10 cellular contexts compared by ENCODE assay signal in genomic region chr7:44678468-44679179, GRCh38.
A peak's percentile ranks its signal among the peaks of the same experiment; 100 is the strongest.
DNase-seq lines count a peak whose midpoint lies in the region; ATAC-seq, FAIRE-seq and TF ChIP-seq lines count a peak whose summit lies in the region.
"Had no signal": no experiment of that assay in that cellular context is flagged by ENCODE, and none has a peak within 500 bp of the region (broad histone marks: within the 10 kb centered on the region; RNA-seq: fewer than 3 reads in every experiment).

No MANE protein-coding gene starts in this region.

- no peak for ATAC-seq in activated naive CD8-positive, alpha-beta T cell treated with anti-CD3 and anti-CD28 coated beads, Interleukin-2, amount 50 U/mL, for 24 hours
- ATAC-seq in left lung (peak; percentile 72), HG03025 (IDR thresholded peaks at IDR 0.05; ENCODE audit: low FRiP score, unreplicated experiment) (no peak)

- intact Hi-C loops in left lung (cut with DNase I), result no loop called here
- intact Hi-C loops in uterus (cut with DNase I; ENCODE audit: low total_unique reads), result no loop called here

- TF ChIP-seq POLR2A in uterus (IDR thresholded peaks at IDR 0.05), result no peak

- peak overlapping the region; percentile 72 for H3K27ac Mint-ChIP-seq in activated naive CD8-positive, alpha-beta T cell treated with anti-CD3 and anti-CD28 coated beads for 36 hours
- no peak overlapping the region for H3K27ac Mint-ChIP-seq in activated naive CD8-positive, alpha-beta T cell treated with anti-CD3 and anti-CD28 coated beads, Interleukin-2, amount 50 U/mL, for 24 hours

- in situ Hi-C loops in astrocyte of the spinal cord (cut with HindIII; ENCODE audit: low sequenced_read_pairs), result no loop called here

- H3K4me1 ChIP-seq in left lung (peaks cover 10 to 21% of the 10 kb centered on the region in 2 donors), uterus (no peaks in the 10 kb centered on the region)
- H3K4me1 ChIP-seq: SJSA1 had no signal

- H3K27ac ChIP-seq in left lung, result peak overlapping the region; percentile 24 to 26
- no peak overlapping the region for H3K27ac ChIP-seq in uterus
- H3K27ac ChIP-seq: SJSA1 had no signal

- H3K9me3 ChIP-seq in left lung (no peaks in the 10 kb centered on the region), uterus (no peaks in the 10 kb centered on the region)
- H3K9me3 ChIP-seq: SJSA1 had no signal

- H3K27me3 ChIP-seq in left lung (no peaks in the 10 kb centered on the region), uterus (no peaks in the 10 kb centered on the region)
- H3K27me3 ChIP-seq: SJSA1 had no signal

- H3K27me3 Mint-ChIP-seq in activated naive CD8-positive, alpha-beta T cell treated with anti-CD3 and anti-CD28 coated beads for 36 hours, result no peaks in the 10 kb centered on the region
- H3K27me3 Mint-ChIP-seq in activated naive CD8-positive, alpha-beta T cell treated with anti-CD3 and anti-CD28 coated beads, Interleukin-2, amount 50 U/mL, for 24 hours, result no peaks in the 10 kb centered on the region

- peaks cover 3 to 100% of the 10 kb centered on the region in 2 donors for H3K36me3 ChIP-seq in left lung
- H3K36me3 ChIP-seq in uterus, result no peaks in the 10 kb centered on the region

- TF ChIP-seq CTCF in astrocyte of the spinal cord (IDR thresholded peaks at IDR 0.05; ENCODE audit: low read depth, low read length) (no peak), left lung (IDR thresholded peaks at IDR 0.05) (no peak), uterus (IDR thresholded peaks at IDR 0.05) (no peak), D721Med (IDR thresholded peaks at IDR 0.05; ENCODE audit: insufficient read depth, missing control alignments) (no peak)

- no peaks in the 10 kb centered on the region for H3K9me3 Mint-ChIP-seq in activated naive CD8-positive, alpha-beta T cell treated with anti-CD3 and anti-CD28 coated beads for 36 hours
- H3K9me3 Mint-ChIP-seq in activated naive CD8-positive, alpha-beta T cell treated with anti-CD3 and anti-CD28 coated beads, Interleukin-2, amount 50 U/mL, for 24 hours, result no peaks in the 10 kb centered on the region

- peaks cover 2% of the 10 kb centered on the region for H3K4me1 Mint-ChIP-seq in activated naive CD8-positive, alpha-beta T cell treated with anti-CD3 and anti-CD28 coated beads for 36 hours
- H3K4me1 Mint-ChIP-seq in activated naive CD8-positive, alpha-beta T cell treated with anti-CD3 and anti-CD28 coated beads, Interleukin-2, amount 50 U/mL, for 24 hours, result no peaks in the 10 kb centered on the region

- no peak for FAIRE-seq in D721Med (lab: Jason Lieb, UNC)
- FAIRE-seq: endometrium had no signal

- no peak overlapping the region for H3K4me3 Mint-ChIP-seq in activated naive CD8-positive, alpha-beta T cell treated with anti-CD3 and anti-CD28 coated beads for 36 hours
- H3K4me3 Mint-ChIP-seq in activated naive CD8-positive, alpha-beta T cell treated with anti-CD3 and anti-CD28 coated beads, Interleukin-2, amount 50 U/mL, for 24 hours, result no peak overlapping the region

- DNase-seq in activated naive CD8-positive, alpha-beta T cell treated with anti-CD3 and anti-CD28 coated beads for 36 hours, result no peak
- DNase-seq in activated naive CD8-positive, alpha-beta T cell treated with anti-CD3 and anti-CD28 coated beads, Interleukin-2, amount 50 U/mL, for 24 hours, result no peak
- DNase-seq in astrocyte of the spinal cord (ENCODE audit: low read depth, low spot score) (peak; percentile 12), left lung (peak in 1 of 2 donors; percentile 48), uterus (peak; percentile 15), RPMI8226 (no peak), D721Med (ENCODE audit: insufficient read length, low spot score) (no peak)

- H3K4me3 ChIP-seq in astrocyte of the spinal cord (ENCODE audit: low read depth, low read length) (no peak overlapping the region), left lung (no peak overlapping the region), uterus (no peak overlapping the region)
- H3K4me3 ChIP-seq: SJSA1 had no signal

- peaks cover 5% of the 10 kb centered on the region for H3K36me3 Mint-ChIP-seq in activated naive CD8-positive, alpha-beta T cell treated with anti-CD3 and anti-CD28 coated beads for 36 hours
- peaks cover 18% of the 10 kb centered on the region for H3K36me3 Mint-ChIP-seq in activated naive CD8-positive, alpha-beta T cell treated with anti-CD3 and anti-CD28 coated beads, Interleukin-2, amount 50 U/mL, for 24 hours (ENCODE audit: low read depth)

Comparison
In these comparisons a context has a peak if more than half of its experiments do, and no peak if none do; other contexts are left out.
1. DNase-seq: peak in astrocyte of the spinal cord (single experiment) and uterus (2 of 2); none in activated naive CD8-positive, alpha-beta T cell treated with anti-CD3 and anti-CD28 coated beads for 36 hours (single experiment), activated naive CD8-positive, alpha-beta T cell treated with anti-CD3 and anti-CD28 coated beads, Interleukin-2, amount 50 U/mL, for 24 hours (single experiment), RPMI8226 (single experiment) and D721Med (single experiment).
2. H3K27ac ChIP-seq: peak in left lung (2 of 2); none in uterus (0 of 2).